In genomic region chr9:128163523-128164331, GRCh38 we compare ENCODE assay signal across 23 cellular contexts. TPM values are rescaled to one million over a fixed set of nuclear protein-coding genes. Genes with fewer than 3 reads are reported as not detected.
A peak's percentile ranks its signal among the peaks of the same experiment; 100 is the strongest.
DNase-seq lines count a peak whose midpoint lies in the region; TF ChIP-seq lines count a peak whose summit lies in the region.
"Had no signal": no experiment of that assay in that cellular context is flagged by ENCODE, and none has a peak within 500 bp of the region (broad histone marks: within the 10 kb centered on the region; RNA-seq: fewer than 3 reads in every experiment).

No MANE protein-coding gene starts in this region.

- no peak overlapping the region for H3K27ac Mint-ChIP-seq in nephron
- no peak overlapping the region for H3K27ac Mint-ChIP-seq in CD4-positive, alpha-beta memory T cell
- H3K27ac Mint-ChIP-seq in activated naive CD8-positive, alpha-beta T cell treated with anti-CD3 and anti-CD28 coated beads for 36 hours = no peak overlapping the region
- H3K27ac Mint-ChIP-seq: activated CD4-positive, alpha-beta T cell treated with anti-CD3 and anti-CD28 coated beads, Interleukin-2, amount 10 ng/mL, durations not matched to agents 7 days and 5 days had no signal

- TF ChIP-seq POLR2A in adrenal gland (IDR thresholded peaks at IDR 0.05) = no peak

- no peaks in the 10 kb centered on the region for H4K20me1 ChIP-seq in OCI-LY7 (ENCODE audit: insufficient read depth, low read length)

- H3K4me3 ChIP-seq in OCI-LY7 (ENCODE audit: low read depth, low read length, poor library complexity, severe bottlenecking) (no peak overlapping the region), adrenal gland (no peak overlapping the region)
- no peak overlapping the region for H3K4me3 ChIP-seq in CD4-positive, alpha-beta memory T cell (ENCODE audit: low read length in 2 of 2)
- H3K4me3 ChIP-seq: SK-N-MC had no signal

- no peak overlapping the region for H3K4me2 ChIP-seq in OCI-LY7 (ENCODE audit: low read length)

- H3K4me1 ChIP-seq in OCI-LY7 (ENCODE audit: insufficient read depth, low read length, poor library complexity, severe bottlenecking) (peaks cover 14% of the 10 kb centered on the region), adrenal gland (replicated peaks in 1 of 2) (peaks cover 27 to 41% of the 10 kb centered on the region in 2 donors)
- H3K4me1 ChIP-seq in CD4-positive, alpha-beta memory T cell (ENCODE audit: insufficient read depth, low read length) = peaks cover 16% of the 10 kb centered on the region

- no peak for DNase-seq in OCI-LY7 (ENCODE audit: low spot score)
- DNase-seq in adrenal gland = no peak
- no peak for DNase-seq in caudate nucleus (lab: John Stamatoyannopoulos, UW)
- no peak for DNase-seq in CD4-positive, alpha-beta memory T cell
- no peak for DNase-seq in activated naive CD8-positive, alpha-beta T cell treated with anti-CD3 and anti-CD28 coated beads for 36 hours
- DNase-seq: activated CD4-positive, alpha-beta T cell treated with anti-CD3 and anti-CD28 coated beads, Interleukin-2, amount 10 ng/mL, durations not matched to agents 7 days and 5 days; activated CD8-positive, alpha-beta memory T cell treated with anti-CD3 and anti-CD28 coated beads, Interleukin-2, amount 50 U/mL, for 4 hours; brain microvascular endothelial cell; CD8-positive, alpha-beta memory T cell; cortex of kidney; DMS153; GDM1; KBM-7; NCI-H1436; NCI-H2107; NCI-H510A; retina; T-helper 2 cell had no signal

- H3K27ac ChIP-seq in OCI-LY7 (ENCODE audit: low read depth, low read length, poor library complexity, severe bottlenecking) = no peak overlapping the region
- H3K27ac ChIP-seq in adrenal gland = peak overlapping the region in 3 of 5 donors; percentile 79 to 81 (median 79)
- no peak overlapping the region for H3K27ac ChIP-seq in caudate nucleus (ENCODE audit: low read depth, low read length)
- H3K27ac ChIP-seq in CD4-positive, alpha-beta memory T cell (ENCODE audit: low read depth, low read length) = no peak overlapping the region
- H3K27ac ChIP-seq: brain microvascular endothelial cell, SK-N-MC, VCaP had no signal

- CTCF ChIA-PET in OCI-LY7 (lab: Charles Lee; ENCODE audit: unreplicated experiment) = no interaction called here
- CTCF ChIA-PET in CD4-positive, alpha-beta memory T cell (lab: Charles Lee; ENCODE audit: partially characterized antibody) = no interaction called here

- BruUV-seq in OCI-LY7 (replicated peaks; lab: Mats Ljungman, UMichigan) = TSS peak; percentile 64

- H2AFZ ChIP-seq in OCI-LY7 (ENCODE audit: low read length) = no peak overlapping the region

- no peaks in the 10 kb centered on the region for H3K27me3 ChIP-seq in adrenal gland
- no peaks in the 10 kb centered on the region for H3K27me3 ChIP-seq in CD4-positive, alpha-beta memory T cell (ENCODE audit: insufficient read depth, low read length)
- H3K27me3 ChIP-seq: brain microvascular endothelial cell had no signal

- H3K9me3 Mint-ChIP-seq in nephron = no peaks in the 10 kb centered on the region
- H3K9me3 Mint-ChIP-seq in CD4-positive, alpha-beta memory T cell = no peaks in the 10 kb centered on the region
- no peaks in the 10 kb centered on the region for H3K9me3 Mint-ChIP-seq in activated naive CD8-positive, alpha-beta T cell treated with anti-CD3 and anti-CD28 coated beads for 36 hours
- H3K9me3 Mint-ChIP-seq: activated CD4-positive, alpha-beta T cell treated with anti-CD3 and anti-CD28 coated beads, Interleukin-2, amount 10 ng/mL, durations not matched to agents 7 days and 5 days; CD8-positive, alpha-beta memory T cell; type B pancreatic cell had no signal

- intact Hi-C loops in OCI-LY7 (cut with micrococcal nuclease; ENCODE audit: unreplicated experiment) (no loop called here), adrenal gland (cut with DNase I) (no loop called here)
- intact Hi-C loops in CD4-positive, alpha-beta memory T cell (cut with micrococcal nuclease) = no loop called here

- H3K36me3 ChIP-seq in OCI-LY7 (ENCODE audit: insufficient read depth, low read length) = peaks cover 59% of the 10 kb centered on the region
- H3K36me3 ChIP-seq in adrenal gland (replicated peaks in 1 of 2) = peaks cover 0 to 43% of the 10 kb centered on the region in 2 donors
- H3K36me3 ChIP-seq in CD4-positive, alpha-beta memory T cell (ENCODE audit: insufficient read depth, low read length) = peaks cover 31% of the 10 kb centered on the region

- H3K9me3 ChIP-seq in OCI-LY7 (ENCODE audit: low read length) = no peaks in the 10 kb centered on the region
- H3K9me3 ChIP-seq in adrenal gland (replicated peaks in 1 of 3) = no peaks in the 10 kb centered on the region
- H3K9me3 ChIP-seq in CD4-positive, alpha-beta memory T cell (ENCODE audit: control insufficient read depth in 1 of 2, low read length in 2 of 2) = no peaks in the 10 kb centered on the region

- 86 to 90% (median 89%) methylated on average over 9 to 11 of the region's 11 CpGs for WGBS in adrenal gland, 4 donors

- no peaks in the 10 kb centered on the region for H3K9me2 ChIP-seq in OCI-LY7 (ENCODE audit: insufficient read depth, low read length)

- H3K4me1 Mint-ChIP-seq in nephron = peaks cover 4% of the 10 kb centered on the region
- H3K4me1 Mint-ChIP-seq in CD4-positive, alpha-beta memory T cell = peaks cover 11 to 27% (median 20%) of the 10 kb centered on the region in 4 donors
- H3K4me1 Mint-ChIP-seq in activated naive CD8-positive, alpha-beta T cell treated with anti-CD3 and anti-CD28 coated beads for 36 hours = peaks cover 22% of the 10 kb centered on the region

- peaks cover 4% of the 10 kb centered on the region; the same call in 1 of the 2 replicates for H3K79me2 ChIP-seq in OCI-LY7 (ENCODE audit: insufficient read depth, low read depth, low read length)

- peak overlapping the region in 2 of 3 experiments; percentile 43 to 48 for H3K4me3 Mint-ChIP-seq in nephron
- H3K4me3 Mint-ChIP-seq in CD4-positive, alpha-beta memory T cell = no peak overlapping the region
- no peak overlapping the region for H3K4me3 Mint-ChIP-seq in activated naive CD8-positive, alpha-beta T cell treated with anti-CD3 and anti-CD28 coated beads for 36 hours
- H3K4me3 Mint-ChIP-seq: activated CD4-positive, alpha-beta T cell treated with anti-CD3 and anti-CD28 coated beads, Interleukin-2, amount 10 ng/mL, durations not matched to agents 7 days and 5 days had no signal

- POLR2A ChIA-PET in OCI-LY7 (lab: Charles Lee) = interaction anchor here (0.6 kb wide), 1 partner anchor 591 kb away, joined by 3 read pairs; no protein-coding TSS in a partner anchor
- POLR2A ChIA-PET in CD4-positive, alpha-beta memory T cell (lab: Charles Lee; ENCODE audit: partially characterized antibody) = interaction anchor here (1.6 kb wide), 1 partner anchor 27 kb away, joined by 3 read pairs; the partner anchor contains the start of gene CIZ1

- peaks cover 40% of the 10 kb centered on the region for H3K36me3 Mint-ChIP-seq in nephron (ENCODE audit: low read depth)
- peaks cover 16 to 48% of the 10 kb centered on the region in 2 donors for H3K36me3 Mint-ChIP-seq in CD4-positive, alpha-beta memory T cell
- H3K36me3 Mint-ChIP-seq in activated naive CD8-positive, alpha-beta T cell treated with anti-CD3 and anti-CD28 coated beads for 36 hours = peaks cover 20% of the 10 kb centered on the region

- TF ChIP-seq CTCF in OCI-LY7 (conservative IDR thresholded peaks at IDR 0.05; ENCODE audit: low read length) (no peak), adrenal gland (IDR thresholded peaks at IDR 0.05) (no peak), nephron (IDR thresholded peaks at IDR 0.05; ENCODE audit: unreplicated experiment in 3 of 3) (no peak)

- no peaks in the 10 kb centered on the region for H3K27me3 Mint-ChIP-seq in nephron (ENCODE audit: low read depth)
- H3K27me3 Mint-ChIP-seq in CD4-positive, alpha-beta memory T cell = no peaks in the 10 kb centered on the region
- no peaks in the 10 kb centered on the region for H3K27me3 Mint-ChIP-seq in activated naive CD8-positive, alpha-beta T cell treated with anti-CD3 and anti-CD28 coated beads for 36 hours
- H3K27me3 Mint-ChIP-seq: activated CD4-positive, alpha-beta T cell treated with anti-CD3 and anti-CD28 coated beads, Interleukin-2, amount 10 ng/mL, durations not matched to agents 7 days and 5 days; type B pancreatic cell had no signal

RNA-seq across cellular contexts. Expression of gene BBLN, which starts 3.7 kb away (rescaled TPM):
- 82.0 and 104 TPM in 2 replicates for total RNA-seq in OCI-LY7 (2014; rRNA removed; shearing (Covaris generic))
- total RNA-seq in OCI-LY7 (2022) = 66.9 and 67.5 TPM in 2 replicates
- total RNA-seq in adrenal gland = 1,000 to 10,000 TPM in 4 of 8 donors, 100 to 1,000 TPM in 4; 199 to 1,914 (median 666) TPM
- 100 to 1,000 TPM in 2 of 3 donors, 1 to 10 TPM in 1; 5.5 to 924 (median 522) TPM for polyA plus RNA-seq in adrenal gland
- 10 to 100 TPM; 47.8 to 50.5 TPM for total RNA-seq in CD4-positive, alpha-beta memory T cell
- 100 to 1,000 TPM; 110 to 136 TPM for polyA plus RNA-seq in CD4-positive, alpha-beta memory T cell
- total RNA-seq in activated naive CD8-positive, alpha-beta T cell treated with anti-CD3 and anti-CD28 coated beads for 36 hours = 10 to 100 TPM; 74.1 to 77.3 TPM

RNA-seq across cellular contexts. Expression of gene LCN2, which starts 14.5 kb away (rescaled TPM):
- total RNA-seq in OCI-LY7 (2014; rRNA removed; shearing (Covaris generic)) = not detected in 2 replicates
- total RNA-seq in OCI-LY7 (2022) (not detected in 2 replicates), adrenal gland (10 to 100 TPM in 1 of 8 donors, 1 to 10 TPM in 4, not detected in 3; 1.0 to 48.2 (median 1.2) TPM)
- polyA plus RNA-seq in adrenal gland = 1 to 10 TPM in 2 of 3 donors, under 1 TPM in 1; 0.37 to 1.9 (median 1.7) TPM
- not detected for total RNA-seq in CD4-positive, alpha-beta memory T cell
- polyA plus RNA-seq in CD4-positive, alpha-beta memory T cell = not detected
- not detected for total RNA-seq in activated naive CD8-positive, alpha-beta T cell treated with anti-CD3 and anti-CD28 coated beads for 36 hours
- total RNA-seq: activated CD4-positive, alpha-beta T cell treated with anti-CD3 and anti-CD28 coated beads, Interleukin-2, amount 10 ng/mL, durations not matched to agents 7 days and 5 days; CD8-positive, alpha-beta memory T cell; myocyte had no signal
- polyA plus RNA-seq: CD8-positive, alpha-beta memory T cell had no signal

RNA-seq across cellular contexts. Expression of gene CIZ1, which starts 27.6 kb away (rescaled TPM):
- 45.4 and 47.7 TPM in 2 replicates for total RNA-seq in OCI-LY7 (2014; rRNA removed; shearing (Covaris generic))
- total RNA-seq in OCI-LY7 (2022) = 121 and 142 TPM in 2 replicates
- 100 to 1,000 TPM in 3 of 8 donors, 10 to 100 TPM in 5; 49.5 to 142 (median 88.2) TPM for total RNA-seq in adrenal gland
- polyA plus RNA-seq in adrenal gland = 100 to 1,000 TPM in 1 of 3 donors, 10 to 100 TPM in 2; 63.0 to 134 (median 65.2) TPM
- total RNA-seq in CD4-positive, alpha-beta memory T cell = 100 to 1,000 TPM; 156 to 165 TPM
- polyA plus RNA-seq in CD4-positive, alpha-beta memory T cell = 10 to 100 TPM in 1 of 2 donors, 1 to 10 TPM in 1; 3.1 to 38.9 TPM
- total RNA-seq in activated naive CD8-positive, alpha-beta T cell treated with anti-CD3 and anti-CD28 coated beads for 36 hours = 10 to 100 TPM; 86.8 to 91.3 TPM

RNA-seq across cellular contexts. Expression of gene PTGES2, which starts 36.2 kb away (rescaled TPM):
- total RNA-seq in OCI-LY7 (2014; rRNA removed; shearing (Covaris generic)) = 67.4 and 68.1 TPM in 2 replicates
- 59.2 and 76.3 TPM in 2 replicates for total RNA-seq in OCI-LY7 (2022)
- 100 to 1,000 TPM in 4 of 8 donors, 10 to 100 TPM in 4; 82.5 to 147 (median 101) TPM for total RNA-seq in adrenal gland
- polyA plus RNA-seq in adrenal gland = 100 to 1,000 TPM in 2 of 3 donors, 10 to 100 TPM in 1; 69.5 to 104 (median 101) TPM
- total RNA-seq in CD4-positive, alpha-beta memory T cell = 10 to 100 TPM; 51.8 to 57.9 TPM
- 10 to 100 TPM; 47.5 to 48.8 TPM for polyA plus RNA-seq in CD4-positive, alpha-beta memory T cell
- 10 to 100 TPM; 63.3 to 66.1 TPM for total RNA-seq in activated naive CD8-positive, alpha-beta T cell treated with anti-CD3 and anti-CD28 coated beads for 36 hours

RNA-seq across cellular contexts. Expression of gene DNM1, which starts 39.5 kb away (rescaled TPM):
- 0.08 and 0.35 TPM in 2 replicates for total RNA-seq in OCI-LY7 (2014; rRNA removed; shearing (Covaris generic))
- total RNA-seq in OCI-LY7 (2022) (0.98 and 1.8 TPM in 2 replicates), adrenal gland (10 to 100 TPM in 6 of 8 donors, 1 to 10 TPM in 2; 2.4 to 14.7 (median 12.2) TPM)
- 10 to 100 TPM in 2 of 3 donors, 1 to 10 TPM in 1; 5.8 to 44.3 (median 17.5) TPM for polyA plus RNA-seq in adrenal gland
- total RNA-seq in CD4-positive, alpha-beta memory T cell = 1 to 10 TPM; 1.4 to 2.2 TPM
- polyA plus RNA-seq in CD4-positive, alpha-beta memory T cell = not detected
- under 1 TPM; 0.37 to 0.58 TPM for total RNA-seq in activated naive CD8-positive, alpha-beta T cell treated with anti-CD3 and anti-CD28 coated beads for 36 hours
- total RNA-seq: myocyte had no signal

Comparison
In these comparisons a context has a peak if more than half of its experiments do, and no peak if none do; other contexts are left out.
1. H3K27ac ChIP-seq: peak in adrenal gland (3 of 5); none in OCI-LY7 (single experiment), caudate nucleus (single experiment) and CD4-positive, alpha-beta memory T cell (single experiment).
2. H3K4me3 Mint-ChIP-seq: peak in nephron (2 of 3); none in CD4-positive, alpha-beta memory T cell (0 of 8) and activated naive CD8-positive, alpha-beta T cell treated with anti-CD3 and anti-CD28 coated beads for 36 hours (single experiment).